In the genomic region with DNA sequence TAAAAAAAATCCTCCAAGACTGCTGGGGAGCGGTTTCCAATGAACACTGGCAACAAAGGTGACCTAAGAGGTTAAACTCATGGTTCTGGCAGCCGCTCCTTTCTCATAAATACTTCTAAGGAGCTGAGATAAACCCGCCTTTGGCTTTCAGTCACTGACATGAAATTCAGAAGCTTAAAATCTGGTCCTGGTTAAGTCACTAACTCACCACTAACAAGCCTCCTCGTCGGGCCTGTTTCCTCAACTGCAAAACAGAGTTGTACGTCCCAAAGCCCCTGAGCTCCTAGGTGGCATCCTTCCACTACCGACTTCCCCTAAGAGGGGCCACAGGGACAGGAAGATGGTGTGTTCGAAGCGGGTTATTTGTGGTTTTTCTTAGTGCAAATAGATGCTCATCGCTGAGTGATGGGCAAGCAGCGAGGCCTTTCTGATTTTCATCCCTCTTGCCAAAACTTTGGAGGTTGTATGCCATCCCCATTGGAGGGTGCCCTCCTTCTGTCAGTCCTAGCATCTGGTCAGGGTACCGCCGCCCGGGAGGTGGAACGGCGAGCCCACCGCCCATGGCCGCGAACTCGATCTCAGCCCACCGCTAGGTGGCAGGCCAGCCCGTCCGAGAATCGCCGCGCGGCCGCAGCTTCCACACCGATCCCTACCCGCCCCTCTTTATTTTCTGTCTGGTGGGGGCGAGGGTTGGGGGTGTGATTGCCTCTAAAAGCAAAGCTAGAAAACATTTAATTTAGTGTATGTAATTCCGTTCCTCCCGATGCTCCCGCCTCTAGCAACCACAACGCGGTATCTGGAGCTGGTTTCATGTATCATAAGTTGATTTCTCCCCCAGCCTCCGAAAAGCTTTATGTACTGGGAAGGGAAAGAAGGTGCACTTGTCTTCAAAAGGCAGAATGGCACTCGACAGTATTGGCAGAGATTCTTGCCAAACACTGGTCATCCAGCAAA, we compare ENCODE assay signal across 8 cellular contexts. TPM values are rescaled to one million over a fixed set of nuclear protein-coding genes. Genes with fewer than 3 reads are reported as not detected.
A peak's percentile ranks its signal among the peaks of the same experiment; 100 is the strongest.
DNase-seq lines count a peak whose midpoint lies in the region; ATAC-seq, FAIRE-seq and TF ChIP-seq lines count a peak whose summit lies in the region.

No MANE protein-coding gene starts in this region.

- H4K5ac ChIP-seq in IMR-90 (ENCODE audit: low read depth, low read length), result peak overlapping the region; percentile 88

- H3K9me1 ChIP-seq in IMR-90 (ENCODE audit: insufficient read depth, low read length), result peaks cover 12% of the 10 kb centered on the region; the same call in 1 of the 2 replicates

- POLR2A ChIA-PET in CD8-positive, alpha-beta memory T cell (lab: Charles Lee), result interaction anchor here (0.6 to 4.1 kb wide), 12 partner anchors 194 to 1403 kb away, joined by 3 to 41 read pairs (median 5); a partner anchor contains a TSS
- POLR2A ChIA-PET in IMR-90 (lab: Charles Lee; ENCODE audit: unreplicated experiment), result interaction anchor here (0.6 to 1.0 kb wide), 4 partner anchors 239 to 1249 kb away, joined by 3 to 4 read pairs (median 3); a partner anchor contains a TSS

- peak overlapping the region; percentile 96 for H3K18ac ChIP-seq in IMR-90 (ENCODE audit: low read depth, low read length)

- intact Hi-C loops in IMR-90 (cut with micrococcal nuclease), result loop anchor here (1.0 to 5.0 kb wide), 8 partner anchors 312 to 1408 kb away; no protein-coding TSS in a partner anchor
- intact Hi-C loops in adrenal gland (cut with DNase I), result loop anchor here (5.0 to 10.0 kb wide), 3 partner anchors 544 to 1217 kb away; no protein-coding TSS in a partner anchor
- intact Hi-C loops in heart left ventricle (cut with DNase I), result loop anchor here (1.0 to 10.0 kb wide), 25 partner anchors 294 to 1408 kb away; a partner anchor contains a TSS
- intact Hi-C loops in pancreas (cut with DNase I), result loop anchor here in 1 of 3 donors (10.0 kb wide), 2 partner anchors 304 to 554 kb away; no protein-coding TSS in a partner anchor
- intact Hi-C loops in uterus (cut with DNase I; ENCODE audit: low total_unique reads), result loop anchor here (5.0 to 10.0 kb wide), 5 partner anchors 314 to 1407 kb away; a partner anchor contains a TSS

- peak overlapping the region; percentile 94 for H2AK5ac ChIP-seq in IMR-90 (ENCODE audit: low read depth, low read length)

- H3K36me3 ChIP-seq in CD8-positive, alpha-beta memory T cell (ENCODE audit: insufficient read depth, low read length), result no peaks in the 10 kb centered on the region
- H3K36me3 ChIP-seq in IMR-90 (ENCODE audit: control insufficient read depth, insufficient read depth, low read length), result no peaks in the 10 kb centered on the region
- H3K36me3 ChIP-seq in adrenal gland (replicated peaks in 1 of 2), result no peaks in the 10 kb centered on the region
- H3K36me3 ChIP-seq in heart left ventricle, result no peaks in the 10 kb centered on the region
- H3K36me3 ChIP-seq in pancreas, result no peaks in the 10 kb centered on the region
- no peaks in the 10 kb centered on the region for H3K36me3 ChIP-seq in uterus

- H4K91ac ChIP-seq in IMR-90 (ENCODE audit: insufficient read depth, low read depth, low read length), result peak overlapping the region; percentile 65

- peak overlapping the region; percentile 89 for H2AK9ac ChIP-seq in IMR-90 (replicated peaks; ENCODE audit: low read depth, low read length, poor library complexity)

- peak overlapping the region; percentile 90 for H3K14ac ChIP-seq in IMR-90 (replicated peaks; ENCODE audit: low read depth, low read length)

- H4K20me1 ChIP-seq in IMR-90 (ENCODE audit: insufficient read depth, low read length), result peaks cover 55% of the 10 kb centered on the region

- peak overlapping the region; percentile 76 for H2BK20ac ChIP-seq in IMR-90 (ENCODE audit: low read depth, low read length)

- H3K4me3 Mint-ChIP-seq in CD8-positive, alpha-beta memory T cell, result peak overlapping the region; percentile 91 to 99 (median 98)

- H3K27me3 Mint-ChIP-seq in CD8-positive, alpha-beta memory T cell, result peaks cover 0 to 9% of the 10 kb centered on the region in 2 donors

- peaks cover 30% of the 10 kb centered on the region for H3K4me1 ChIP-seq in CD8-positive, alpha-beta memory T cell (ENCODE audit: insufficient read depth, low read length)
- peaks cover 20% of the 10 kb centered on the region for H3K4me1 ChIP-seq in IMR-90 (ENCODE audit: control insufficient read depth, insufficient read depth, low read length)
- H3K4me1 ChIP-seq in adrenal gland (replicated peaks in 1 of 2), result peaks cover 32 to 38% of the 10 kb centered on the region in 2 donors
- peaks cover 0 to 49% (median 27%) of the 10 kb centered on the region in 12 donors for H3K4me1 ChIP-seq in heart left ventricle
- H3K4me1 ChIP-seq in pancreas, result peaks cover 4 to 14% (median 7%) of the 10 kb centered on the region in 3 donors
- peaks cover 6 to 7% of the 10 kb centered on the region in 2 donors for H3K4me1 ChIP-seq in uterus

- peak; percentile 74 for TF ChIP-seq RAD21 in IMR-90 (IDR thresholded peaks at IDR 0.05; ENCODE audit: low read length)

- TF ChIP-seq CTCF in IMR-90 (conservative IDR thresholded peaks at IDR 0.05; ENCODE audit: low read depth, low read length) (peak; percentile 72), adrenal gland (IDR thresholded peaks at IDR 0.05) (peak; percentile 88 to 97 (median 94)), heart left ventricle (IDR thresholded peaks at IDR 0.05) (peak; percentile 82 to 97 (median 93)), pancreas (IDR thresholded peaks at IDR 0.05) (peak; percentile 73 to 86 (median 84)), uterus (IDR thresholded peaks at IDR 0.05) (peak; percentile 86 to 97 (median 95))

- dilution Hi-C loops in IMR-90 (cut with HindIII; ENCODE audit: low sequenced_read_pairs, unreplicated experiment), result loop anchor here (10.0 to 25.0 kb wide), 2 partner anchors 572 to 1214 kb away; no protein-coding TSS in a partner anchor

- DNase-seq in CD8-positive, alpha-beta memory T cell, result peak; percentile 58 to 77 (median 60)
- DNase-seq in IMR-90 (peak; percentile 72), SKM-1 (lab: John Stamatoyannopoulos, UW; ENCODE audit: unreplicated experiment) (peak; percentile 17), adrenal gland (peak; percentile 64 to 87 (median 80)), heart left ventricle (peak; percentile 73 to 87 (median 76)), pancreas (peak; percentile 47 to 87 (median 70)), uterus (peak; percentile 78 to 82)

- H3K23ac ChIP-seq in IMR-90 (ENCODE audit: low read depth, low read length), result peak overlapping the region; percentile 97

- 0% methylated on average over 4 of the region's 38 CpGs; no CpG with 5 or more reads in 1 of the 2 experiments for WGBS in IMR-90 (ENCODE audit: extremely low coverage in 2 of 2, insufficient read length in 1 of 2), 2 experiments
- 0 to 2% (median 1%) methylated on average over 17 to 38 of the region's 38 CpGs for WGBS in adrenal gland, 4 donors
- WGBS in heart left ventricle, 4 donors, result 2 to 3% (median 2%) methylated on average over 38 of the region's 38 CpGs
- 4 to 5% methylated on average over 38 of the region's 38 CpGs for WGBS in pancreas, 2 donors

- H2AFZ ChIP-seq in IMR-90 (replicated peaks; ENCODE audit: low read length, poor library complexity), result peak overlapping the region; percentile 92

- peak overlapping the region; percentile 86 for H2BK5ac ChIP-seq in IMR-90 (ENCODE audit: low read depth, low read length, poor library complexity, severe bottlenecking)

- peak overlapping the region; percentile 76 for H2BK120ac ChIP-seq in IMR-90 (ENCODE audit: low read depth, low read length)

- H3K27me3 ChIP-seq in CD8-positive, alpha-beta memory T cell (ENCODE audit: insufficient read depth, low read length, poor library complexity, severe bottlenecking), result no peaks in the 10 kb centered on the region
- H3K27me3 ChIP-seq in IMR-90 (ENCODE audit: control insufficient read depth, insufficient read depth, low read length), result no peaks in the 10 kb centered on the region
- no peaks in the 10 kb centered on the region for H3K27me3 ChIP-seq in adrenal gland
- no peaks in the 10 kb centered on the region for H3K27me3 ChIP-seq in heart left ventricle
- H3K27me3 ChIP-seq in pancreas, result no peaks in the 10 kb centered on the region
- H3K27me3 ChIP-seq in uterus, result no peaks in the 10 kb centered on the region

- H3K36me3 Mint-ChIP-seq in CD8-positive, alpha-beta memory T cell, result peaks cover 0 to 33% (median 0%) of the 10 kb centered on the region in 3 donors

- H3K4ac ChIP-seq in IMR-90 (ENCODE audit: low read depth, low read length), result peak overlapping the region; percentile 93

- in situ Hi-C loops in IMR-90 (cut with MboI; ENCODE audit: low sequenced_read_pairs), result loop anchor here (5.0 to 25.0 kb wide), 7 partner anchors 434 to 1212 kb away; no protein-coding TSS in a partner anchor

- H3K27ac ChIP-seq in CD8-positive, alpha-beta memory T cell (ENCODE audit: low read depth, low read length), result peak overlapping the region; percentile 66
- H3K27ac ChIP-seq in IMR-90 (ENCODE audit: insufficient read depth, low read length), result peak overlapping the region; percentile 97
- peak overlapping the region; percentile 98 to 100 (median 99) for H3K27ac ChIP-seq in adrenal gland
- peak overlapping the region; percentile 94 to 100 (median 98) for H3K27ac ChIP-seq in heart left ventricle
- peak overlapping the region; percentile 65 to 99 (median 86) for H3K27ac ChIP-seq in pancreas
- H3K27ac ChIP-seq in uterus, result peak overlapping the region; percentile 98 to 100

- BruUV-seq in IMR-90 (replicated peaks; lab: Mats Ljungman, UMichigan), result no TSS peak

- H3K27ac Mint-ChIP-seq in CD8-positive, alpha-beta memory T cell, result peak overlapping the region; percentile 82 to 100 (median 99)

- H3K4me1 Mint-ChIP-seq in CD8-positive, alpha-beta memory T cell, result peaks cover 47 to 62% (median 55%) of the 10 kb centered on the region in 3 donors

- CTCF ChIA-PET in CD8-positive, alpha-beta memory T cell (lab: Charles Lee), result interaction anchor here (0.6 to 6.4 kb wide), 145 partner anchors 8 to 1496 kb away, joined by 3 to 298 read pairs (median 4); a partner anchor contains a TSS
- CTCF ChIA-PET in IMR-90 (lab: Yijun Ruan, JAX), result interaction anchor here (0.5 to 4.5 kb wide), 43 partner anchors 10 to 1492 kb away, joined by 3 to 96 read pairs (median 3); no protein-coding TSS in a partner anchor

- TF ChIP-seq POLR2A in IMR-90 (IDR thresholded peaks at IDR 0.05; ENCODE audit: low read depth, low read length) (peak; percentile 11; the same call in 1 of the 2 replicates), adrenal gland (IDR thresholded peaks at IDR 0.05) (peak in 1 of 2 donors; percentile 32), heart left ventricle (IDR thresholded peaks at IDR 0.05) (no peak), uterus (IDR thresholded peaks at IDR 0.05) (peak; percentile 2 to 12)

- ATAC-seq in IMR-90 (ENCODE audit: low read depth) (no peak), heart left ventricle (peak in 1 of 4 donors; percentile 11), pancreas (peak in 3 of 4 donors; percentile 9 to 21 (median 15)), HG02840 (IDR thresholded peaks at IDR 0.05; ENCODE audit: low FRiP score, unreplicated experiment) (no peak)

- H3K56ac ChIP-seq in IMR-90 (ENCODE audit: extremely low read depth, insufficient read depth, low read length), result peak overlapping the region; percentile 84

- peaks cover 0 to 2% (median 0%) of the 10 kb centered on the region in 5 donors for H3K9me3 Mint-ChIP-seq in CD8-positive, alpha-beta memory T cell

- H3K9ac ChIP-seq in IMR-90 (ENCODE audit: low read depth, low read length), result peak overlapping the region; percentile 88

- peak overlapping the region; percentile 68 to 91 for H4K8ac ChIP-seq in IMR-90 (ENCODE audit: low read depth in 2 of 2, low read length in 2 of 2)

- peaks cover 14 to 75% of the 10 kb centered on the region in 2 experiments for H3K79me1 ChIP-seq in IMR-90 (ENCODE audit: low read depth in 1 of 2, low read length in 2 of 2)

- H2BK15ac ChIP-seq in IMR-90 (ENCODE audit: low read depth, low read length), result peak overlapping the region; percentile 77; the same call in 2 of the 3 replicates

- H3K4me3 ChIP-seq in CD8-positive, alpha-beta memory T cell (ENCODE audit: low read length), result peak overlapping the region; percentile 81
- H3K4me3 ChIP-seq in IMR-90 (ENCODE audit: insufficient read depth, low read depth, low read length) (peak overlapping the region; percentile 46), adrenal gland (peak overlapping the region; percentile 10 to 82 (median 39)), heart left ventricle (peak overlapping the region; percentile 40 to 89 (median 75)), pancreas (peak overlapping the region; percentile 20 to 80 (median 60)), uterus (peak overlapping the region; percentile 63 to 86)

- no peak for FAIRE-seq in pancreas (lab: Jason Lieb, UNC)

- peak overlapping the region; percentile 99 for H3K4me2 ChIP-seq in IMR-90 (ENCODE audit: low read depth, low read length)

- no peaks in the 10 kb centered on the region for H3K9me3 ChIP-seq in CD8-positive, alpha-beta memory T cell (ENCODE audit: low read length)
- H3K9me3 ChIP-seq in IMR-90 (ENCODE audit: control insufficient read depth, insufficient read depth, low read length), result no peaks in the 10 kb centered on the region
- H3K9me3 ChIP-seq in adrenal gland (replicated peaks in 1 of 3), result no peaks in the 10 kb centered on the region
- no peaks in the 10 kb centered on the region for H3K9me3 ChIP-seq in heart left ventricle
- H3K9me3 ChIP-seq in pancreas, result no peaks in the 10 kb centered on the region
- no peaks in the 10 kb centered on the region for H3K9me3 ChIP-seq in uterus

RNA-seq across cellular contexts. Expression of a gene that starts 4.5 kb away (rescaled TPM):
- total RNA-seq in CD8-positive, alpha-beta memory T cell, result 10 to 100 TPM; 17.1 to 17.2 TPM
- polyA plus RNA-seq in CD8-positive, alpha-beta memory T cell, result 1.8 TPM
- total RNA-seq in IMR-90 (2012; rRNA removed) (21.4 and 22.6 TPM in 2 replicates), adrenal gland (100 to 1,000 TPM in 4 of 8 donors, 10 to 100 TPM in 4; 28.7 to 131 (median 102) TPM), heart left ventricle (100 to 1,000 TPM in 1 of 9 donors, 10 to 100 TPM in 8; 29.7 to 109 (median 62.0) TPM), pancreas (10 to 100 TPM; 19.0 to 48.1 (median 30.5) TPM), uterus (100 to 1,000 TPM in 1 of 4 donors, 10 to 100 TPM in 2, 1 to 10 TPM in 1; 6.6 to 188 (median 51.0) TPM)
- polyA plus RNA-seq in IMR-90 (2012; rRNA removed) (19.7 and 20.4 TPM in 2 replicates), adrenal gland (10 to 100 TPM; 34.5 to 88.3 (median 71.3) TPM), heart left ventricle (10 to 100 TPM; 29.3 to 45.7 TPM), pancreas (10 to 100 TPM; 27.1 to 40.7 TPM)
- polyA plus RNA-seq in IMR-90 (2012; cell fraction: cytosol; rRNA removed), result 10.4 and 12.0 TPM in 2 replicates
- polyA plus RNA-seq in IMR-90 (2012; cell fraction: nucleus; rRNA removed; ENCODE audit: low replicate concordance), result 66.2 and 89.5 TPM in 2 replicates

RNA-seq across cellular contexts. Expression of a gene that starts 38.4 kb away (rescaled TPM):
- total RNA-seq in CD8-positive, alpha-beta memory T cell, result not detected
- polyA plus RNA-seq in CD8-positive, alpha-beta memory T cell, result not detected
- total RNA-seq in IMR-90 (2012; rRNA removed) (not detected in 2 replicates), adrenal gland (under 1 TPM in 1 of 8 donors, not detected in 7; 0.28 TPM), heart left ventricle (not detected), pancreas (not detected), uterus (not detected)
- polyA plus RNA-seq in IMR-90 (2012; rRNA removed) (not detected in 2 replicates), adrenal gland (not detected), heart left ventricle (not detected), pancreas (not detected)
- not detected in 2 replicates for polyA plus RNA-seq in IMR-90 (2012; cell fraction: cytosol; rRNA removed)
- polyA plus RNA-seq in IMR-90 (2012; cell fraction: nucleus; rRNA removed; ENCODE audit: low replicate concordance), result not detected in 2 replicates

Comparison
In these comparisons a context has a peak if more than half of its experiments do, and no peak if none do; other contexts are left out.
1. DNase-seq: peak in every context shown above with its lines; median percentile 80 in adrenal gland; 80 in uterus; 76 in heart left ventricle; 72 in IMR-90; 70 in pancreas; 60 in CD8-positive, alpha-beta memory T cell; 17 in SKM-1.
2. ATAC-seq: peak in pancreas (3 of 4); none in IMR-90 (single experiment) and HG02840 (single experiment).
3. POLR2A ChIP-seq: peak in IMR-90 (single experiment) and uterus (2 of 2); none in heart left ventricle (0 of 2).
4. Peak in every context shown above with its lines, with median percentiles within 50 percentile points of each other: H3K27ac ChIP-seq, H3K4me3 ChIP-seq and CTCF ChIP-seq.